In genomic region chr5:173315495-173316352, GRCh38 we compare ENCODE assay signal across 1 cellular context.
A peak's percentile ranks its signal among the peaks of the same experiment; 100 is the strongest.
TF ChIP-seq lines count a peak whose summit lies in the region.

No MANE protein-coding gene starts in this region.

TF ChIP-seq in HCT116, 20 proteins besides CTCF, POLR2A, EP300 and RAD21 (continued from another document):
- TF ChIP-seq ZBTB33 (IDR thresholded peaks at IDR 0.05; ENCODE audit: extremely low read depth, insufficient replicate concordance, low read length) (peak; percentile 6), FOSL1 (IDR thresholded peaks at IDR 0.05; ENCODE audit: low read depth) (no peak; the same call in 1 of the 2 replicates), TCF7L2 (IDR thresholded peaks at IDR 0.05; ENCODE audit: borderline replicate concordance, extremely low read depth, insufficient read depth, insufficient read length) (no peak), ZNF274 (IDR thresholded peaks at IDR 0.05; ENCODE audit: low read depth, low read length) (no peak), EZH2phosphoT487 (IDR thresholded peaks at IDR 0.05; ENCODE audit: borderline replicate concordance) (no peak), CEBPB (IDR thresholded peaks at IDR 0.05; ENCODE audit: low read depth) (peak; percentile 11), EZH2 (IDR thresholded peaks at IDR 0.05) (no peak), YY1 (IDR thresholded peaks at IDR 0.05; ENCODE audit: extremely low read depth, insufficient replicate concordance, low read depth, low read length) (no peak), ZFX (IDR thresholded peaks at IDR 0.05) (no peak), MAX (IDR thresholded peaks at IDR 0.05) (peak; percentile 36; the same call in 1 of the 2 replicates), JUND (IDR thresholded peaks at IDR 0.05) (peak; percentile 41), SP1 (IDR thresholded peaks at IDR 0.05; ENCODE audit: low read depth) (no peak), ELF1 (IDR thresholded peaks at IDR 0.05; ENCODE audit: borderline replicate concordance, low read depth) (no peak), POLR2AphosphoS5 (IDR thresholded peaks at IDR 0.05; ENCODE audit: low read depth, low read length) (peak; percentile 80), ATF3 (IDR thresholded peaks at IDR 0.05) (no peak; the same call in 1 of the 2 replicates), SIN3A (IDR thresholded peaks at IDR 0.05; ENCODE audit: low read depth) (peak; percentile 46; the same call in 1 of the 2 replicates)
